15 cellular contexts compared by ENCODE assay signal in genomic region chr6:87673237-87673636, GRCh38. TPM values are rescaled to one million over a fixed set of nuclear protein-coding genes. Genes with fewer than 3 reads are reported as not detected.
DNase-seq lines count a peak whose midpoint lies in the region; ATAC-seq and TF ChIP-seq lines count a peak whose summit lies in the region.
"Had no signal": no experiment of that assay in that cellular context is flagged by ENCODE, and none has a peak within 500 bp of the region (broad histone marks: within the 10 kb centered on the region; RNA-seq: fewer than 3 reads in every experiment).

No MANE protein-coding gene starts in this region.

- H4K20me1 ChIP-seq in hepatocyte (ENCODE audit: insufficient read depth, poor library complexity, severe bottlenecking) (no peaks in the 10 kb centered on the region), mammary epithelial cell (ENCODE audit: insufficient read depth, low read length) (no peaks in the 10 kb centered on the region)

- peaks cover 1 to 2% (median 2%) of the 10 kb centered on the region in 3 donors for H3K27me3 Mint-ChIP-seq in CD14-positive monocyte (ENCODE audit: low read depth in 3 of 3)
- H3K27me3 Mint-ChIP-seq: CD4-positive, alpha-beta T cell had no signal

- no peak overlapping the region for H2AFZ ChIP-seq in hepatocyte
- no peak overlapping the region for H2AFZ ChIP-seq in mammary epithelial cell (ENCODE audit: low read depth, low read length)

- H3K4me1 Mint-ChIP-seq in CD14-positive monocyte, result peaks cover 25% of the 10 kb centered on the region

- H3K27ac ChIP-seq in HEK293 (ENCODE audit: extremely low read depth, low read depth, low read length), result no peak overlapping the region
- peak overlapping the region; percentile 67 for H3K27ac ChIP-seq in hepatocyte
- peak overlapping the region; percentile 83 for H3K27ac ChIP-seq in neutrophil
- H3K27ac ChIP-seq in mammary epithelial cell (ENCODE audit: insufficient read depth, low read depth, low read length), result no peak overlapping the region

- H3K79me2 ChIP-seq in hepatocyte, result peaks cover 28% of the 10 kb centered on the region
- H3K79me2 ChIP-seq in mammary epithelial cell (ENCODE audit: insufficient read depth, low read length), result peaks cover 21% of the 10 kb centered on the region

- TF ChIP-seq CTCF in CD14-positive monocyte (IDR thresholded peaks at IDR 0.05) (no peak), HEK293 (tag by site-specific recombination; IDR thresholded peaks at IDR 0.05) (no peak), hepatocyte (IDR thresholded peaks at IDR 0.05; ENCODE audit: poor library complexity) (no peak), neutrophil (IDR thresholded peaks at IDR 0.05) (no peak), mammary epithelial cell (conservative IDR thresholded peaks at IDR 0.05 in 1 of 2, IDR thresholded peaks at IDR 0.05 in 1 of 2; ENCODE audit: extremely low read depth in 1 of 2, insufficient read depth in 1 of 2, low read depth in 1 of 2, low read length in 2 of 2) (no peak)

- H3K27me3 ChIP-seq in hepatocyte (no peaks in the 10 kb centered on the region), neutrophil (no peaks in the 10 kb centered on the region), mammary epithelial cell (ENCODE audit: insufficient read depth, low read length) (no peaks in the 10 kb centered on the region)
- H3K27me3 ChIP-seq: BE2C had no signal

- no peak for ATAC-seq in HG03520 (IDR thresholded peaks at IDR 0.05; ENCODE audit: unreplicated experiment)

- no peak overlapping the region for H3K4me3 Mint-ChIP-seq in CD14-positive monocyte
- H3K4me3 Mint-ChIP-seq: CD4-positive, alpha-beta T cell; H9 had no signal

- WGBS in hepatocyte (ENCODE audit: low lambda C conversion rate, missing lambda C conversion rate), result 93% methylated on average over 5 of the region's 5 CpGs
- 96% methylated on average over 5 of the region's 5 CpGs for WGBS in mammary epithelial cell (ENCODE audit: low coverage, missing lambda C conversion rate)

- BruUV-seq in mammary epithelial cell (replicated peaks; lab: Mats Ljungman, UMichigan), result no TSS peak

- dilution Hi-C loops in mammary epithelial cell (cut with HindIII; ENCODE audit: low sequenced_read_pairs), result no loop called here

- H3K9me2 ChIP-seq in hepatocyte (replicated peaks; ENCODE audit: insufficient read depth), result no peaks in the 10 kb centered on the region

- H3K9me3 Mint-ChIP-seq in CD14-positive monocyte, result no peaks in the 10 kb centered on the region
- H3K9me3 Mint-ChIP-seq: CD4-positive, alpha-beta T cell; H9 had no signal

- H3K4me3 ChIP-seq in HEK293 (ENCODE audit: low read depth, low read length), result no peak overlapping the region
- H3K4me3 ChIP-seq in hepatocyte, result no peak overlapping the region
- no peak overlapping the region for H3K4me3 ChIP-seq in neutrophil (ENCODE audit: low read depth in 1 of 2, low read length in 1 of 2)
- no peak overlapping the region for H3K4me3 ChIP-seq in mammary epithelial cell (replicated peaks in 1 of 3; ENCODE audit: insufficient read depth in 1 of 3, low read depth in 2 of 3, low read length in 3 of 3)
- H3K4me3 ChIP-seq: K562 had no signal

- POLR2A ChIA-PET in HEK293 (lab: Yijun Ruan, JAX), result interaction anchor here (0.7 to 1.5 kb wide), 2 partner anchors 29 to 30 kb away, joined by 3 to 8 read pairs; partner anchors contain the start of gene AKIRIN2

- no peak overlapping the region for H3K9ac ChIP-seq in mammary epithelial cell (ENCODE audit: insufficient read depth, low read length)

- peak overlapping the region in 4 of 7 donors; percentile 42 to 63 (median 56) for H3K27ac Mint-ChIP-seq in CD14-positive monocyte
- H3K27ac Mint-ChIP-seq: CD4-positive, alpha-beta T cell; H9 had no signal

- CTCF ChIA-PET in HEK293 (lab: Yijun Ruan, JAX) (interaction anchor here (0.7 kb wide), 1 partner anchor 14 kb away, joined by 4 read pairs; no protein-coding TSS in a partner anchor), mammary epithelial cell (lab: Charles Lee; ENCODE audit: low non-redundant PET) (no interaction called here)

- no peak for DNase-seq in CD14-positive monocyte (ENCODE audit: low spot score)
- DNase-seq in hepatocyte (ENCODE audit: low spot score), result no peak
- no peak for DNase-seq in OCI-M2 (lab: John Stamatoyannopoulos, UW; ENCODE audit: unreplicated experiment)
- no peak for DNase-seq in mammary epithelial cell
- DNase-seq: ACHN; BE2C; C1 segment of cervical spinal cord; Caco-2; CD4-positive, alpha-beta T cell; H9; IMR-90 had no signal

- H3K4me2 ChIP-seq in hepatocyte (no peak overlapping the region), mammary epithelial cell (ENCODE audit: insufficient read depth, low read depth, low read length) (no peak overlapping the region)

- intact Hi-C loops in CD14-positive monocyte (cut with micrococcal nuclease) (loop anchor here in 1 of 2 donors (10.0 kb wide), 1 partner anchor 88 kb away; the partner anchor contains the start of gene RARS2), mammary epithelial cell (cut with micrococcal nuclease) (no loop called here)

- in situ Hi-C loops in mammary epithelial cell (cut with MboI; ENCODE audit: low sequenced_read_pairs in 2 of 2), result no loop called here

- peaks cover 49 to 76% of the 10 kb centered on the region in 2 donors for H3K36me3 Mint-ChIP-seq in CD14-positive monocyte

- no peaks in the 10 kb centered on the region for H3K9me3 ChIP-seq in HEK293 (ENCODE audit: control insufficient read depth, insufficient read depth, low read depth, low read length)
- H3K9me3 ChIP-seq in hepatocyte (ENCODE audit: low read depth), result no peaks in the 10 kb centered on the region
- H3K9me3 ChIP-seq in neutrophil, result no peaks in the 10 kb centered on the region
- H3K9me3 ChIP-seq in mammary epithelial cell (replicated peaks; ENCODE audit: insufficient read depth, low read length), result no peaks in the 10 kb centered on the region
- H3K9me3 ChIP-seq: BE2C, Caco-2 had no signal

- H3K36me3 ChIP-seq in HEK293 (ENCODE audit: control insufficient read depth in 2 of 2, insufficient read depth in 1 of 2, low read length in 2 of 2) (peaks cover 51 to 86% of the 10 kb centered on the region in 2 experiments), hepatocyte (replicated peaks; ENCODE audit: insufficient read depth, low read depth) (no peaks in the 10 kb centered on the region), neutrophil (peaks cover 62% of the 10 kb centered on the region), mammary epithelial cell (ENCODE audit: insufficient read depth, low read length) (peaks cover 35% of the 10 kb centered on the region)

- no peaks in the 10 kb centered on the region for H3K4me1 ChIP-seq in HEK293 (ENCODE audit: control insufficient read depth, insufficient read depth, low read length)
- H3K4me1 ChIP-seq in hepatocyte (ENCODE audit: insufficient read depth), result peaks cover 12% of the 10 kb centered on the region
- peaks cover 32 to 39% of the 10 kb centered on the region in 2 experiments for H3K4me1 ChIP-seq in neutrophil (ENCODE audit: control insufficient read depth in 1 of 2, insufficient read depth in 1 of 2, low read depth in 1 of 2, low read length in 1 of 2)
- no peaks in the 10 kb centered on the region for H3K4me1 ChIP-seq in mammary epithelial cell (ENCODE audit: insufficient read depth, low read length)
- H3K4me1 ChIP-seq: BE2C had no signal

TF ChIP-seq in HEK293, 187 proteins besides CTCF, POLR2A, EP300 and RAD21:
- peak; percentile 53; the same call in 1 of the 2 replicates for TF ChIP-seq ZNF768 (tag by site-specific recombination; IDR thresholded peaks at IDR 0.05)
- no peak for TF ChIP-seq ZNF837 (tag by site-specific recombination; IDR thresholded peaks at IDR 0.05)

RNA-seq across cellular contexts. Expression of gene AKIRIN2, which starts 28.8 kb away (rescaled TPM):
- polyA plus RNA-seq in CD14-positive monocyte (100 to 1,000 TPM; 102 to 118 TPM), hepatocyte (39.9 and 49.6 TPM in 2 replicates), mammary epithelial cell (23.1 TPM)
- total RNA-seq in hepatocyte (12.7 and 24.2 TPM in 2 replicates), mammary epithelial cell (10 to 100 TPM; 32.7 to 65.7 TPM)
- polyA minus RNA-seq in mammary epithelial cell, result 36.7 TPM

Comparison
In these comparisons a context has a peak if more than half of its experiments do, and no peak if none do; other contexts are left out.
1. H3K27ac ChIP-seq: peak in hepatocyte (single experiment) and neutrophil (single experiment); none in HEK293 (single experiment) and mammary epithelial cell (single experiment).